In genomic region chr17:79126139-79126538, GRCh38 we compare ENCODE assay signal across 15 cellular contexts. TPM values are rescaled to one million over a fixed set of nuclear protein-coding genes. Genes with fewer than 3 reads are reported as not detected.
DNase-seq lines count a peak whose midpoint lies in the region; ATAC-seq, FAIRE-seq and TF ChIP-seq lines count a peak whose summit lies in the region.
"Had no signal": no experiment of that assay in that cellular context is flagged by ENCODE, and none has a peak within 500 bp of the region (broad histone marks: within the 10 kb centered on the region; RNA-seq: fewer than 3 reads in every experiment).

No MANE protein-coding gene starts in this region.

- no peaks in the 10 kb centered on the region for H3K9me3 Mint-ChIP-seq in HFFc6
- H3K9me3 Mint-ChIP-seq in neural progenitor cell: peaks cover 2% of the 10 kb centered on the region
- H3K9me3 Mint-ChIP-seq: activated CD4-positive, alpha-beta T cell treated with anti-CD3 and anti-CD28 coated beads, Interleukin-2, amount 10 ng/mL, durations not matched to agents 7 days and 5 days had no signal

- H3K4me1 Mint-ChIP-seq in HFFc6 (ENCODE audit: low read depth) (no peaks in the 10 kb centered on the region), neural progenitor cell (peaks cover 3% of the 10 kb centered on the region)
- H3K4me1 Mint-ChIP-seq: activated CD4-positive, alpha-beta T cell treated with anti-CD3 and anti-CD28 coated beads, Interleukin-2, amount 10 ng/mL, durations not matched to agents 7 days and 5 days had no signal

- TF ChIP-seq POLR2A in K562 (conservative IDR thresholded peaks at IDR 0.05) (no peak), vagina (IDR thresholded peaks at IDR 0.05) (no peak)

- H3K36me3 Mint-ChIP-seq in HFFc6 (ENCODE audit: low read depth) (no peaks in the 10 kb centered on the region), neural progenitor cell (no peaks in the 10 kb centered on the region)

- peaks cover 44% of the 10 kb centered on the region for H3K27me3 Mint-ChIP-seq in HFFc6 (ENCODE audit: insufficient read depth)
- peaks cover 10% of the 10 kb centered on the region for H3K27me3 Mint-ChIP-seq in neural progenitor cell (ENCODE audit: insufficient read depth, low read depth)
- H3K27me3 Mint-ChIP-seq: activated CD4-positive, alpha-beta T cell treated with anti-CD3 and anti-CD28 coated beads, Interleukin-2, amount 10 ng/mL, durations not matched to agents 7 days and 5 days had no signal

- no peak overlapping the region for H3K27ac Mint-ChIP-seq in HFFc6
- no peak overlapping the region for H3K27ac Mint-ChIP-seq in neural progenitor cell
- H3K27ac Mint-ChIP-seq: activated CD4-positive, alpha-beta T cell treated with anti-CD3 and anti-CD28 coated beads, Interleukin-2, amount 10 ng/mL, durations not matched to agents 7 days and 5 days had no signal

- POLR2A ChIA-PET in K562 (lab: Yijun Ruan, JAX): no interaction called here

- H3K27me3 ChIP-seq in K562 (ENCODE audit: control insufficient read depth in 2 of 2, insufficient read depth in 2 of 2, low read length in 2 of 2) (peaks cover 49 to 80% of the 10 kb centered on the region in 2 experiments), neural progenitor cell (no peaks in the 10 kb centered on the region), small intestine (ENCODE audit: control insufficient read depth in 2 of 2, insufficient read depth in 2 of 2, low read length in 2 of 2) (no peaks in the 10 kb centered on the region), vagina (no peaks in the 10 kb centered on the region)

- ATAC-seq in K562 (peak; percentile 61; the same call in 2 of the 3 replicates), GM18861 (IDR thresholded peaks at IDR 0.05; ENCODE audit: unreplicated experiment) (no peak)
- ATAC-seq: body of pancreas had no signal

- FAIRE-seq in K562 (lab: Jason Lieb, UNC): no peak
- no peak for FAIRE-seq in small intestine (lab: Jason Lieb, UNC)

- in situ Hi-C loops in K562 (cut with MboI): no loop called here

- no peaks in the 10 kb centered on the region for H3K9me3 ChIP-seq in K562 (replicated peaks; ENCODE audit: control insufficient read depth, insufficient read depth, low read depth, low read length)
- H3K9me3 ChIP-seq in neural progenitor cell (ENCODE audit: low read depth): no peaks in the 10 kb centered on the region
- no peaks in the 10 kb centered on the region for H3K9me3 ChIP-seq in small intestine (ENCODE audit: control insufficient read depth, low read depth)
- no peaks in the 10 kb centered on the region for H3K9me3 ChIP-seq in vagina
- H3K9me3 ChIP-seq: body of pancreas, thoracic aorta had no signal

- TF ChIP-seq CTCF in HFFc6 (IDR thresholded peaks at IDR 0.05): peak; percentile 30; the same call in 1 of the 2 replicates
- peak; percentile 31 to 34 (median 33); a peak in 4 of 6 replicates for TF ChIP-seq CTCF in K562 (IDR thresholded peaks at IDR 0.05 in 2 of 3, conservative IDR thresholded peaks at IDR 0.05 in 1 of 3; ENCODE audit: insufficient read depth in 2 of 3, low read depth in 1 of 3, low read length in 3 of 3)
- TF ChIP-seq CTCF in neural progenitor cell (IDR thresholded peaks at IDR 0.05): peak; percentile 52
- no peak for TF ChIP-seq CTCF in vagina (IDR thresholded peaks at IDR 0.05)

- no peak overlapping the region for H3K4me3 Mint-ChIP-seq in HFFc6
- H3K4me3 Mint-ChIP-seq in neural progenitor cell: no peak overlapping the region
- H3K4me3 Mint-ChIP-seq: activated CD4-positive, alpha-beta T cell treated with anti-CD3 and anti-CD28 coated beads, Interleukin-2, amount 10 ng/mL, durations not matched to agents 7 days and 5 days had no signal

- no peaks in the 10 kb centered on the region for H3F3A ChIP-seq in neural progenitor cell (ENCODE audit: low read depth)

- H3K4me2 ChIP-seq in K562 (ENCODE audit: insufficient read depth, low read length) (no peak overlapping the region), neural progenitor cell (no peak overlapping the region)

- H3K4me1 ChIP-seq in K562 (replicated peaks in 1 of 2; ENCODE audit: control insufficient read depth in 2 of 2, insufficient read depth in 2 of 2, low read length in 2 of 2) (peaks cover 0 to 5% of the 10 kb centered on the region in 2 experiments; a peak in 1 of 5 replicates), neural progenitor cell (no peaks in the 10 kb centered on the region), small intestine (ENCODE audit: control insufficient read depth in 2 of 2, insufficient read depth in 1 of 2, low read depth in 1 of 2, low read length in 1 of 2) (no peaks in the 10 kb centered on the region), vagina (no peaks in the 10 kb centered on the region)
- H3K4me1 ChIP-seq: body of pancreas had no signal

- TF ChIP-seq RAD21 in K562 (CRISPR knock-in tag; conservative IDR thresholded peaks at IDR 0.05 in 1 of 2, IDR thresholded peaks at IDR 0.05 in 1 of 2): peak in 1 of 2 experiments; percentile 29; a peak in 1 of 4 replicates

- no TSS peak for BruUV-seq in K562 (replicated peaks; lab: Mats Ljungman, UMichigan)

- CTCF ChIA-PET in K562 (lab: Yijun Ruan, JAX; ENCODE audit: low intra/inter-chr PET ratio): no interaction called here

- WGBS in K562 (ENCODE audit: insufficient coverage, low coverage, missing lambda C conversion rate): under 1% methylated on average over 12 of the region's 12 CpGs
- 29 to 36% (median 30%) methylated on average over 12 of the region's 12 CpGs for WGBS in small intestine, 3 donors

- H3K79me2 ChIP-seq in K562 (ENCODE audit: control insufficient read depth, insufficient read depth, low read length) (no peaks in the 10 kb centered on the region), neural progenitor cell (ENCODE audit: low read depth) (no peaks in the 10 kb centered on the region)

- intact Hi-C loops in K562 (cut with micrococcal nuclease): no loop called here
- intact Hi-C loops in vagina (cut with DNase I): no loop called here

- H3K36me3 ChIP-seq in K562 (ENCODE audit: control insufficient read depth, insufficient read depth, low read length) (no peaks in the 10 kb centered on the region), neural progenitor cell (no peaks in the 10 kb centered on the region), small intestine (ENCODE audit: control insufficient read depth in 2 of 2, insufficient read depth in 2 of 2, low read length in 2 of 2) (no peaks in the 10 kb centered on the region), vagina (no peaks in the 10 kb centered on the region)
- H3K36me3 ChIP-seq: thoracic aorta had no signal

- H4K20me1 ChIP-seq in K562 (replicated peaks; ENCODE audit: control insufficient read depth, insufficient read depth, low read length) (peaks cover 7% of the 10 kb centered on the region; the same call in 1 of the 2 replicates), neural progenitor cell (ENCODE audit: low read depth) (no peaks in the 10 kb centered on the region)

- TF ChIP-seq EP300 in K562 (IDR thresholded peaks at IDR 0.05; ENCODE audit: low read length): no peak

- H3K9ac ChIP-seq in K562 (ENCODE audit: insufficient read depth in 1 of 2, low read depth in 2 of 2, low read length in 2 of 2): no peak overlapping the region
- H3K9ac ChIP-seq in neural progenitor cell: no peak overlapping the region

- no peak overlapping the region for H2AFZ ChIP-seq in K562 (ENCODE audit: low read depth, low read length)
- H2AFZ ChIP-seq in neural progenitor cell (replicated peaks): no peak overlapping the region

- no peak overlapping the region for H3K4me3 ChIP-seq in K562
- no peak overlapping the region for H3K4me3 ChIP-seq in neural progenitor cell
- H3K4me3 ChIP-seq in small intestine (ENCODE audit: low read depth in 1 of 2, low read length in 2 of 2): no peak overlapping the region
- H3K4me3 ChIP-seq in vagina: no peak overlapping the region
- H3K4me3 ChIP-seq: body of pancreas, thoracic aorta had no signal

- H3K9me1 ChIP-seq in K562 (ENCODE audit: control insufficient read depth, insufficient read depth, low read length): peaks cover 3% of the 10 kb centered on the region

- H3K27ac ChIP-seq in K562 (ENCODE audit: extremely low read depth, low read depth, low read length): no peak overlapping the region
- H3K27ac ChIP-seq in neural progenitor cell: no peak overlapping the region
- no peak overlapping the region for H3K27ac ChIP-seq in small intestine (ENCODE audit: low read depth in 1 of 2, low read length in 1 of 2)
- H3K27ac ChIP-seq in vagina: no peak overlapping the region
- H3K27ac ChIP-seq: body of pancreas, thoracic aorta had no signal

- peak; percentile 26 for DNase-seq in DMS 273 (lab: John Stamatoyannopoulos, UW; ENCODE audit: unreplicated experiment)
- no peak for DNase-seq in DMS 273 treated with DMSO at 0.1 percent for 48 hours (lab: John Stamatoyannopoulos, UW)
- no peak for DNase-seq in HFFc6
- DNase-seq in K562 (ENCODE audit: extremely low read depth in 1 of 4, low spot score in 3 of 4): peak in 2 of 4 experiments; percentile 10 to 23
- peak; percentile 61 for DNase-seq in neural progenitor cell (ENCODE audit: low spot score)
- no peak for DNase-seq in small intestine
- DNase-seq in vagina (ENCODE audit: extremely low spot score in 2 of 2): no peak
- DNase-seq: activated CD4-positive, alpha-beta T cell treated with anti-CD3 and anti-CD28 coated beads, Interleukin-2, amount 10 ng/mL, durations not matched to agents 7 days and 5 days; activated effector memory CD4-positive, alpha-beta T cell treated with Interleukin-2 at 50 U/mL for 16 hours; body of pancreas; EL; erythroblast; NCI-H526 treated with DMSO at 0.1 percent for 48 hours had no signal

TF ChIP-seq in K562, 482 proteins besides CTCF, POLR2A, EP300 and RAD21 (continues in another document):
- no peak for TF ChIP-seq PHTF2 (CRISPR knock-in tag; IDR thresholded peaks at IDR 0.05)

RNA-seq across cellular contexts. Expression of gene ENGASE, which starts 51.5 kb away (rescaled TPM):
- total RNA-seq in HFFc6 (2021; fragmentation: NEBNext Ultra II Directional; extraction: Animal tissue kit (Norgen Biotek cat#: 25700)): 10 to 100 TPM; 11.1 to 13.8 (median 11.8) TPM
- 111 and 287 TPM in 2 replicates for total RNA-seq in K562 (2011; cell fraction: chromatin; rRNA removed; ENCODE audit: low replicate concordance)
- 149 and 158 TPM in 2 replicates for total RNA-seq in K562 (2011; cell fraction: nucleolus; rRNA removed)
- 121 and 125 TPM in 2 replicates for total RNA-seq in K562 (2011; cell fraction: nucleoplasm; rRNA removed)
- total RNA-seq in K562 (2014; rRNA removed) (14.0 and 17.2 TPM in 2 replicates), K562 (2014; rRNA removed; fragmentation: Illumina TruSeq; extraction: Trizol) (6.5 and 9.1 TPM in 2 replicates), K562 (2015; rRNA removed; fragmentation: Illumina TruSeq; extraction: Trizol) (11.2 and 13.6 TPM in 2 replicates), K562 (2021) (32.3 and 45.5 TPM in 2 replicates), neural progenitor cell (ENCODE audit: low replicate concordance) (11.7 and 29.4 TPM in 2 replicates), vagina (13.8 TPM)
- polyA plus RNA-seq in K562 (2011; rRNA removed) (16.4 and 22.8 TPM in 2 replicates), K562 (2014; fragmentation: Illumina TruSeq; extraction: Trizol) (13.9 and 15.2 TPM in 2 replicates), K562 (2014; fragmentation: Nextera tagmentation; extraction: Ambion mirVana) (under 1 TPM; 0.06 to 0.14 TPM), K562 (2014; rRNA removed) (36.5 and 42.5 TPM in 2 replicates), small intestine (10 to 100 TPM; 17.6 to 36.2 (median 25.7) TPM)
- polyA plus RNA-seq in K562 (2011; cell fraction: cytosol; rRNA removed): 7.9 and 11.1 TPM in 2 replicates
- polyA plus RNA-seq in K562 (2011; cell fraction: nucleus; rRNA removed): 246 and 319 TPM in 2 replicates
- 25.6 and 37.4 TPM in 2 replicates for polyA plus RNA-seq in K562 (2012)
- 6.3 and 9.9 TPM in 2 replicates for polyA minus RNA-seq in K562 (2011; rRNA and poly(A)+ RNA removed)
- 5.7 and 13.2 TPM in 2 replicates for polyA minus RNA-seq in K562 (2011; cell fraction: cytosol; rRNA and poly(A)+ RNA removed)
- polyA minus RNA-seq in K562 (2011; cell fraction: nucleus; rRNA and poly(A)+ RNA removed): 49.8 and 50.9 TPM in 2 replicates

Comparison
In these comparisons a context has a peak if more than half of its experiments do, and no peak if none do; other contexts are left out.
1. DNase-seq: peak in DMS 273 (single experiment) and neural progenitor cell (single experiment); none in DMS 273 treated with DMSO at 0.1 percent for 48 hours (single experiment), HFFc6 (single experiment), small intestine (single experiment) and vagina (0 of 2).
2. CTCF ChIP-seq: peak in HFFc6 (single experiment), K562 (3 of 3) and neural progenitor cell (single experiment); none in vagina (0 of 3).